In the genomic region with DNA sequence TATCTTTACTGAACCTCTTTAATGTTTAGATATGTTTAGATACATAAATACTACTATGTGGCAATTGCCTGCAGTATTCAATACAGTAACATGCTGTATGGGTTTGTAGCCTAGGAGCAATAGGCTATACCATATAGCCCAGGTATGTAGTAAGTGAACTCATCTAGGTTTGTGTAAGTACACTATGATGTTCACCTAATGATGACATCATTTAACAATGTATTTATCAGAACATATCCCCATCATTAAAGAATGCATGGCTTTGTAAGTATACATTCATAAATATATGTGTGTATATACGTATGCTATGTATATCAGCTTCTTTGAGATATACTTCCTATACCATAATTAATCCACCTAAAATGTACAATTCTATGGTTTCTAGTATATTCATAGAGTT, we compare ENCODE assay signal across 34 cellular contexts.
"Had no signal": no experiment of that assay in that cellular context is flagged by ENCODE, and none has a peak within 500 bp of the region (broad histone marks: within the 10 kb centered on the region; RNA-seq: fewer than 3 reads in every experiment).

No MANE protein-coding gene starts in this region.

- H3K27ac ChIP-seq: adrenal gland, ascending aorta, body of pancreas, brain microvascular endothelial cell, breast epithelium, cardiac muscle cell had no signal

- FAIRE-seq: astrocyte, bronchial epithelial cell had no signal

- DNase-seq: activated effector memory CD4-positive, alpha-beta T cell treated with anti-CD3 and anti-CD28 coated beads, Interleukin-2, amount 50 U/mL, for 16 hours; activated effector memory CD4-positive, alpha-beta T cell treated with Interleukin-2 at 50 U/mL for 16 hours; activated gamma-delta T cell; activated gamma-delta T cell treated with Interleukin-2 at 50 U/mL for 16 hours; activated naive CD4-positive, alpha-beta T cell; activated naive CD4-positive, alpha-beta T cell treated with anti-CD3 and anti-CD28 coated beads for 36 hours; activated naive CD4-positive, alpha-beta T cell treated with anti-CD3 and anti-CD28 coated beads, Interleukin-2, amount 10 ng/mL, durations not matched to agents 7 days and 5 days; activated naive CD4-positive, alpha-beta T cell treated with anti-CD3 and anti-CD28 coated beads, Interleukin-2, amount 50 U/mL, for 16 hours; activated naive CD4-positive, alpha-beta T cell treated with Interleukin-2 at 50 U/mL for 16 hours; activated naive CD8-positive, alpha-beta T cell treated with anti-CD3 and anti-CD28 coated beads for 36 hours; activated naive CD8-positive, alpha-beta T cell treated with anti-CD3 and anti-CD28 coated beads, Interleukin-2, amount 10 ng/mL, durations not matched to agents 7 days and 5 days; activated naive CD8-positive, alpha-beta T cell treated with anti-CD3 and anti-CD28 coated beads, Interleukin-2, amount 50 U/mL, for 24 hours; activated T-cell treated with anti-CD3 and anti-CD28 coated beads, Interleukin-2, amount 50 U/mL, for 1 hour; activated T-cell treated with anti-CD3 and anti-CD28 coated beads, Interleukin-2, amount 50 U/mL, for 24 hours; activated T-cell treated with anti-CD3 and anti-CD28 coated beads, Interleukin-2, amount 50 U/mL, for 4 hours; activated T-cell treated with anti-CD3 and anti-CD28 coated beads, Interleukin-2, amount 50 U/mL, for 48 hours; activated T-cell treated with anti-CD3 and anti-CD28 coated beads, Interleukin-2, amount 50 U/mL, for 72 hours; adrenal gland; amniotic stem cell; amygdala; anterior cingulate cortex; aorta; body of pancreas; brain microvascular endothelial cell; caudate nucleus; central memory CD4-positive, alpha-beta T cell; cerebellar nuclear complex had no signal

- H3K4me3 ChIP-seq: adrenal gland, ascending aorta, body of pancreas, breast epithelium, cardiac muscle cell had no signal

- H3K36me3 ChIP-seq: adrenal gland, ascending aorta, brain microvascular endothelial cell, breast epithelium, cardiac muscle cell had no signal

- H3K27me3 ChIP-seq: adrenal gland, ascending aorta, body of pancreas, brain microvascular endothelial cell, breast epithelium, cardiac muscle cell had no signal

- H3K9me3 ChIP-seq: adrenal gland, ascending aorta, body of pancreas, breast epithelium had no signal

- H3K4me1 ChIP-seq: adrenal gland, ascending aorta, body of pancreas, breast epithelium had no signal

- ATAC-seq: activated naive CD4-positive, alpha-beta T cell treated with anti-CD3 and anti-CD28 coated beads, Interleukin-2, amount 50 U/mL, for 72 hours; activated naive CD8-positive, alpha-beta T cell treated with anti-CD3 and anti-CD28 coated beads, Interleukin-2, amount 50 U/mL, for 24 hours; activated T-cell treated with anti-CD3 and anti-CD28 coated beads, Interleukin-2, amount 50 U/mL, for 4 hours; activated T-cell treated with anti-CD3 and anti-CD28 coated beads, Interleukin-2, amount 50 U/mL, for 72 hours; activated T-helper 17 cell treated with anti-CD3 and anti-CD28 coated beads, Interleukin-2, amount 50 U/mL, for 72 hours; body of pancreas had no signal
